Comparison of ENCODE assay signal across 15 cellular contexts in genomic region chr16:13307255-13307654, GRCh38.
DNase-seq lines count a peak whose midpoint lies in the region; ATAC-seq, FAIRE-seq and TF ChIP-seq lines count a peak whose summit lies in the region.
"Had no signal": no experiment of that assay in that cellular context is flagged by ENCODE, and none has a peak within 500 bp of the region (broad histone marks: within the 10 kb centered on the region; RNA-seq: fewer than 3 reads in every experiment).

No MANE protein-coding gene starts in this region.

- no TSS peak for BruUV-seq in PC-3 (replicated peaks; lab: Mats Ljungman, UMichigan)

- POLR2A ChIA-PET in PC-3 (lab: Charles Lee; ENCODE audit: unreplicated experiment), result no interaction called here

- WGBS in pancreas, 2 donors, result 42% methylated on average over 4 of the region's 4 CpGs

- no peaks in the 10 kb centered on the region for H3K9me2 ChIP-seq in PC-3 (replicated peaks; ENCODE audit: low read length)

- FAIRE-seq in pancreas (lab: Jason Lieb, UNC), result no peak

- no peak overlapping the region for H3K9ac ChIP-seq in PC-3 (ENCODE audit: low read length)

- no peaks in the 10 kb centered on the region for H3K9me3 ChIP-seq in pancreas
- no peaks in the 10 kb centered on the region for H3K9me3 ChIP-seq in PC-3 (ENCODE audit: low read length)
- H3K9me3 ChIP-seq: neutrophil had no signal

- DNase-seq in GM04503 (ENCODE audit: low read depth) (peak; percentile 76), NCI-H2171 treated with DMSO at 0.1 percent for 48 hours (lab: John Stamatoyannopoulos, UW) (peak; percentile 85), choroid plexus epithelial cell (ENCODE audit: low read depth) (peak; percentile 48), pancreas (no peak), PC-3 (no peak)
- no peak for DNase-seq in NK-92 treated with Interleukin-12 subunit alpha and Interleukin-12 subunit beta, amount 100 ng/mL, for 24 hours (lab: John Stamatoyannopoulos, UW)
- DNase-seq: activated B cell treated with CpG ODN at 0.5 μM for 24 hours; amniotic stem cell; CD8-positive, alpha-beta T cell; left ventricle myocardium inferior; NCI-H1092; NCI-H526 had no signal

- H3K27me3 ChIP-seq in pancreas (no peaks in the 10 kb centered on the region), PC-3 (ENCODE audit: low read length) (no peaks in the 10 kb centered on the region)
- H3K27me3 ChIP-seq: neutrophil had no signal

- ATAC-seq in pancreas (peak in 3 of 4 donors; percentile 32 to 77 (median 62)), PC-3 (no peak), GM19351 (IDR thresholded peaks at IDR 0.05; ENCODE audit: unreplicated experiment) (no peak), GM18502 (IDR thresholded peaks at IDR 0.05; ENCODE audit: poor library complexity, unreplicated experiment) (no peak)
- ATAC-seq: CD8-positive, alpha-beta T cell had no signal

- no peak for TF ChIP-seq CTCF in choroid plexus epithelial cell (conservative IDR thresholded peaks at IDR 0.05; ENCODE audit: low read depth, low read length)
- TF ChIP-seq CTCF in pancreas (IDR thresholded peaks at IDR 0.05), result no peak
- no peak for TF ChIP-seq CTCF in PC-3 (conservative IDR thresholded peaks at IDR 0.05; ENCODE audit: low read depth, low read length)

- no peaks in the 10 kb centered on the region for H3K4me1 ChIP-seq in pancreas
- H3K4me1 ChIP-seq in PC-3 (ENCODE audit: insufficient read depth, low read length), result no peaks in the 10 kb centered on the region
- H3K4me1 ChIP-seq: left ventricle myocardium inferior had no signal

- H3K4me2 ChIP-seq in PC-3 (ENCODE audit: low read length), result no peak overlapping the region

- no peaks in the 10 kb centered on the region for H4K20me1 ChIP-seq in PC-3 (ENCODE audit: low read length)

- no peaks in the 10 kb centered on the region for H3K36me3 ChIP-seq in pancreas
- H3K36me3 ChIP-seq in PC-3 (ENCODE audit: low read depth, low read length), result no peaks in the 10 kb centered on the region
- H3K36me3 ChIP-seq: left ventricle myocardium inferior, neutrophil had no signal

- no peak overlapping the region for H2AFZ ChIP-seq in PC-3 (ENCODE audit: low read length)

- intact Hi-C loops in pancreas (cut with DNase I), result no loop called here
- intact Hi-C loops in PC-3 (cut with micrococcal nuclease), result no loop called here

- no peaks in the 10 kb centered on the region for H3F3A ChIP-seq in PC-3 (ENCODE audit: low read length, unreplicated experiment)

- H3K4me3 ChIP-seq in choroid plexus epithelial cell (ENCODE audit: low read depth, low read length) (no peak overlapping the region), pancreas (no peak overlapping the region), PC-3 (ENCODE audit: low read length) (no peak overlapping the region)
- H3K4me3 ChIP-seq: left ventricle myocardium inferior had no signal

- CTCF ChIA-PET in PC-3 (lab: Charles Lee), result no interaction called here

- H3K27ac ChIP-seq in pancreas, result peak overlapping the region in 1 of 4 donors; percentile 14
- no peak overlapping the region for H3K27ac ChIP-seq in PC-3 (ENCODE audit: low read length)
- H3K27ac ChIP-seq: left ventricle myocardium inferior, neutrophil had no signal

- no peaks in the 10 kb centered on the region for H3K79me2 ChIP-seq in PC-3 (ENCODE audit: low read length)

Comparison
In these comparisons a context has a peak if more than half of its experiments do, and no peak if none do; other contexts are left out.
1. DNase-seq: peak in GM04503 (single experiment), NCI-H2171 treated with DMSO at 0.1 percent for 48 hours (single experiment) and choroid plexus epithelial cell (single experiment); none in pancreas (0 of 6), PC-3 (single experiment) and NK-92 treated with Interleukin-12 subunit alpha and Interleukin-12 subunit beta, amount 100 ng/mL, for 24 hours (single experiment).
2. ATAC-seq: peak in pancreas (3 of 4); none in PC-3 (single experiment), GM19351 (single experiment) and GM18502 (single experiment).